ENCODE assay signal across 1 cellular context in the genomic region with DNA sequence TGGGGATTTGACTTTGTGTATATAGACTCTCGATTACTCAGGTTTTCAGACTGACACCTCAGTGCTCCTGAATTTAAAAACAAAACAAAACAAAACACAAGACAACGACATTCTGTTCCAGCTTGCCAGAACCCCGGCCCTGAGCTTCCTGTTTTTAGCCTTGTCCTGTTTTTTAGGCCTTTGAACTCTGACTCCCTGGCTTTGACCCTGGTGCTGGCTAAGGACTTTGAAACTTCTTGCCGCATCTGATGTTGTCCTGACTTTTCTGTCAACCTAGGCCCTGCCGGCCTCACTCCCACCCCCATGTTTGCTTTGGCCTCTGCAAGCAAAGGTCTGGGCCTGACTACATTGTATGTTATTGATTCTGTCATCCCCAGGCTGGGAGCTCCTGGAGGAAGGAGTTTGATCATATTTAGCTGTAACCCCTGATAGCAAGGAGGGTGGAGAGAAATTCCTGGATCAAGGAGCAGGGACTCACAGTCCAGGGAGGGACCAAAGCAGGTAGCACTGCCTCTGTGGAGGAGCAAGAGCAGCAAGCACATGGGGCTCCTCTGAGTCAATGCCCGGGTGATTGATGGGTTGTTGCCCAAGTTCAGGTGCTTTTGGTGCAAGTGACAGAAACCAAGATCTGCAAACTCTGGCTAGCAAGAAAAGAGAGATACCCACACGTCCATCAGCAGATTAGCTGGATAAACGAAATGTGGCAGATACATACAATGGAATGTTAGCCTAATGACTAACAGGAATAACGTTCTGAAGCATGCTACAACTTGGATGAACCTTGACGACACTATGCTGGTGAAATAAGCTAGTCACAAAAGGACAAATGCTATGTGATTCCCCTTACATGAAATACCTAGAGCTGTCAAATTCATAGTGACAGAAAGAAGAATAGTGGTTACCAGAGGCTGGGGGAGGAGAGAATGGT.
A peak's percentile ranks its signal among the peaks of the same experiment; 100 is the strongest.
TF ChIP-seq lines count a peak whose summit lies in the region.

No MANE protein-coding gene starts in this region.

TF ChIP-seq in HepG2, 621 proteins besides CTCF, POLR2A, EP300 and RAD21 (continued from another document and continues in another):
- TF ChIP-seq ZNF639 (CRISPR knock-in tag; conservative IDR thresholded peaks at IDR 0.05), result 0 out of 2 replicates have a peak, but pooled peaks have one; percentile 82
- TF ChIP-seq ELF4 (CRISPR knock-in tag; IDR thresholded peaks at IDR 0.05; ENCODE audit: borderline replicate concordance), result peak; percentile 67
- TF ChIP-seq ZSCAN22 (CRISPR knock-in tag; IDR thresholded peaks at IDR 0.05), result no peak
- TF ChIP-seq, protein P1, sequence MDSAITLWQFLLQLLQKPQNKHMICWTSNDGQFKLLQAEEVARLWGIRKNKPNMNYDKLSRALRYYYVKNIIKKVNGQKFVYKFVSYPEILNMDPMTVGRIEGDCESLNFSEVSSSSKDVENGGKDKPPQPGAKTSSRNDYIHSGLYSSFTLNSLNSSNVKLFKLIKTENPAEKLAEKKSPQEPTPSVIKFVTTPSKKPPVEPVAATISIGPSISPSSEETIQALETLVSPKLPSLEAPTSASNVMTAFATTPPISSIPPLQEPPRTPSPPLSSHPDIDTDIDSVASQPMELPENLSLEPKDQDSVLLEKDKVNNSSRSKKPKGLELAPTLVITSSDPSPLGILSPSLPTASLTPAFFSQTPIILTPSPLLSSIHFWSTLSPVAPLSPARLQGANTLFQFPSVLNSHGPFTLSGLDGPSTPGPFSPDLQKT (CRISPR knock-in tag; IDR thresholded peaks at IDR 0.05; ENCODE audit: borderline replicate concordance), result no peak
- 0 out of 2 replicates have a peak, but pooled peaks have one; percentile 24 for TF ChIP-seq MIER2 (CRISPR knock-in tag; IDR thresholded peaks at IDR 0.05)
- TF ChIP-seq ZNF878 (CRISPR knock-in tag; IDR thresholded peaks at IDR 0.05), result peak; percentile 82; the same call in 1 of the 2 replicates
- TF ChIP-seq ZHX1 (CRISPR knock-in tag; IDR thresholded peaks at IDR 0.05; ENCODE audit: low read depth), result 0 out of 2 replicates have a peak, but pooled peaks have one; percentile 58
- TF ChIP-seq KDM3A (CRISPR knock-in tag; IDR thresholded peaks at IDR 0.05; ENCODE audit: low read depth), result peak; percentile 76
- peak; percentile 23; the same call in 1 of the 2 replicates for TF ChIP-seq RBFOX2 (IDR thresholded peaks at IDR 0.05; ENCODE audit: low read depth, low read length)
- TF ChIP-seq DZIP1 (CRISPR knock-in tag; IDR thresholded peaks at IDR 0.05), result no peak
- TF ChIP-seq, protein P2, sequence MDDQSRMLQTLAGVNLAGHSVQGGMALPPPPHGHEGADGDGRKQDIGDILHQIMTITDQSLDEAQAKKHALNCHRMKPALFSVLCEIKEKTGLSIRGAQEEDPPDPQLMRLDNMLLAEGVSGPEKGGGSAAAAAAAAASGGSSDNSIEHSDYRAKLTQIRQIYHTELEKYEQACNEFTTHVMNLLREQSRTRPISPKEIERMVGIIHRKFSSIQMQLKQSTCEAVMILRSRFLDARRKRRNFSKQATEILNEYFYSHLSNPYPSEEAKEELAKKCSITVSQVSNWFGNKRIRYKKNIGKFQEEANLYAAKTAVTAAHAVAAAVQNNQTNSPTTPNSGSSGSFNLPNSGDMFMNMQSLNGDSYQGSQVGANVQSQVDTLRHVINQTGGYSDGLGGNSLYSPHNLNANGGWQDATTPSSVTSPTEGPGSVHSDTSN (CRISPR knock-in tag; IDR thresholded peaks at IDR 0.05; ENCODE audit: borderline replicate concordance), result no peak
- TF ChIP-seq, protein P3, sequence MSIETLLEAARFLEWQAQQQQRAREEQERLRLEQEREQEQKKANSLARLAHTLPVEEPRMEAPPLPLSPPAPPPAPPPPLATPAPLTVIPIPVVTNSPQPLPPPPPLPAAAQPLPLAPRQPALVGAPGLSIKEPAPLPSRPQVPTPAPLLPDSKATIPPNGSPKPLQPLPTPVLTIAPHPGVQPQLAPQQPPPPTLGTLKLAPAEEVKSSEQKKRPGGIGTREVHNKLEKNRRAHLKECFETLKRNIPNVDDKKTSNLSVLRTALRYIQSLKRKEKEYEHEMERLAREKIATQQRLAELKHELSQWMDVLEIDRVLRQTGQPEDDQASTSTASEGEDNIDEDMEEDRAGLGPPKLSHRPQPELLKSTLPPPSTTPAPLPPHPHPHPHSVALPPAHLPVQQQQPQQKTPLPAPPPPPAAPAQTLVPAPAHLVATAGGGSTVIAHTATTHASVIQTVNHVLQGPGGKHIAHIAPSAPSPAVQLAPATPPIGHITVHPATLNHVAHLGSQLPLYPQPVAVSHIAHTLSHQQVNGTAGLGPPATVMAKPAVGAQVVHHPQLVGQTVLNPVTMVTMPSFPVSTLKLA (IDR thresholded peaks at IDR 0.05), result no peak
- no peak for TF ChIP-seq MBD4 (IDR thresholded peaks at IDR 0.05; ENCODE audit: borderline replicate concordance, low read length)
- peak; percentile 75; the same call in 1 of the 2 replicates for TF ChIP-seq MAZ (IDR thresholded peaks at IDR 0.05; ENCODE audit: borderline replicate concordance, low read depth, low read length)
- peak; percentile 67 for TF ChIP-seq MAZ (CRISPR knock-in tag; IDR thresholded peaks at IDR 0.05; ENCODE audit: low read depth)
- TF ChIP-seq THAP11 (CRISPR knock-in tag; IDR thresholded peaks at IDR 0.05), result peak; percentile 78
- no peak for TF ChIP-seq U2AF2 (IDR thresholded peaks at IDR 0.05; ENCODE audit: low read depth, low read length)
- peak; percentile 69; the same call in 1 of the 2 replicates for TF ChIP-seq KMT2A (CRISPR knock-in tag; IDR thresholded peaks at IDR 0.05)
- no peak for TF ChIP-seq FIP1L1 (IDR thresholded peaks at IDR 0.05; ENCODE audit: borderline replicate concordance, insufficient read depth, low read depth, low read length)
- no peak for TF ChIP-seq ZFAT (CRISPR knock-in tag; conservative IDR thresholded peaks at IDR 0.05)
- TF ChIP-seq ZNF501 (CRISPR knock-in tag; IDR thresholded peaks at IDR 0.05), result peak; percentile 67
- TF ChIP-seq, protein P4, sequence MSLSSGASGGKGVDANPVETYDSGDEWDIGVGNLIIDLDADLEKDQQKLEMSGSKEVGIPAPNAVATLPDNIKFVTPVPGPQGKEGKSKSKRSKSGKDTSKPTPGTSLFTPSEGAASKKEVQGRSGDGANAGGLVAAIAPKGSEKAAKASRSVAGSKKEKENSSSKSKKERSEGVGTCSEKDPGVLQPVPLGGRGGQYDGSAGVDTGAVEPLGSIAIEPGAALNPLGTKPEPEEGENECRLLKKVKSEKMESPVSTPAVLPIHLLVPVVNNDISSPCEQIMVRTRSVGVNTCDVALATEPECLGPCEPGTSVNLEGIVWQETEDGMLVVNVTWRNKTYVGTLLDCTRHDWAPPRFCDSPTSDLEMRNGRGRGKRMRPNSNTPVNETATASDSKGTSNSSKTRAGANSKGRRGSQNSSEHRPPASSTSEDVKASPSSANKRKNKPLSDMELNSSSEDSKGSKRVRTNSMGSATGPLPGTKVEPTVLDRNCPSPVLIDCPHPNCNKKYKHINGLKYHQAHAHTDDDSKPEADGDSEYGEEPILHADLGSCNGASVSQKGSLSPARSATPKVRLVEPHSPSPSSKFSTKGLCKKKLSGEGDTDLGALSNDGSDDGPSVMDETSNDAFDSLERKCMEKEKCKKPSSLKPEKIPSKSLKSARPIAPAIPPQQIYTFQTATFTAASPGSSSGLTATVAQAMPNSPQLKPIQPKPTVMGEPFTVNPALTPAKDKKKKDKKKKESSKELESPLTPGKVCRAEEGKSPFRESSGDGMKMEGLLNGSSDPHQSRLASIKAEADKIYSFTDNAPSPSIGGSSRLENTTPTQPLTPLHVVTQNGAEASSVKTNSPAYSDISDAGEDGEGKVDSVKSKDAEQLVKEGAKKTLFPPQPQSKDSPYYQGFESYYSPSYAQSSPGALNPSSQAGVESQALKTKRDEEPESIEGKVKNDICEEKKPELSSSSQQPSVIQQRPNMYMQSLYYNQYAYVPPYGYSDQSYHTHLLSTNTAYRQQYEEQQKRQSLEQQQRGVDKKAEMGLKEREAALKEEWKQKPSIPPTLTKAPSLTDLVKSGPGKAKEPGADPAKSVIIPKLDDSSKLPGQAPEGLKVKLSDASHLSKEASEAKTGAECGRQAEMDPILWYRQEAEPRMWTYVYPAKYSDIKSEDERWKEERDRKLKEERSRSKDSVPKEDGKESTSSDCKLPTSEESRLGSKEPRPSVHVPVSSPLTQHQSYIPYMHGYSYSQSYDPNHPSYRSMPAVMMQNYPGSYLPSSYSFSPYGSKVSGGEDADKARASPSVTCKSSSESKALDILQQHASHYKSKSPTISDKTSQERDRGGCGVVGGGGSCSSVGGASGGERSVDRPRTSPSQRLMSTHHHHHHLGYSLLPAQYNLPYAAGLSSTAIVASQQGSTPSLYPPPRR (CRISPR knock-in tag; IDR thresholded peaks at IDR 0.05; ENCODE audit: borderline replicate concordance), result peak; percentile 96
- TF ChIP-seq, protein P5, sequence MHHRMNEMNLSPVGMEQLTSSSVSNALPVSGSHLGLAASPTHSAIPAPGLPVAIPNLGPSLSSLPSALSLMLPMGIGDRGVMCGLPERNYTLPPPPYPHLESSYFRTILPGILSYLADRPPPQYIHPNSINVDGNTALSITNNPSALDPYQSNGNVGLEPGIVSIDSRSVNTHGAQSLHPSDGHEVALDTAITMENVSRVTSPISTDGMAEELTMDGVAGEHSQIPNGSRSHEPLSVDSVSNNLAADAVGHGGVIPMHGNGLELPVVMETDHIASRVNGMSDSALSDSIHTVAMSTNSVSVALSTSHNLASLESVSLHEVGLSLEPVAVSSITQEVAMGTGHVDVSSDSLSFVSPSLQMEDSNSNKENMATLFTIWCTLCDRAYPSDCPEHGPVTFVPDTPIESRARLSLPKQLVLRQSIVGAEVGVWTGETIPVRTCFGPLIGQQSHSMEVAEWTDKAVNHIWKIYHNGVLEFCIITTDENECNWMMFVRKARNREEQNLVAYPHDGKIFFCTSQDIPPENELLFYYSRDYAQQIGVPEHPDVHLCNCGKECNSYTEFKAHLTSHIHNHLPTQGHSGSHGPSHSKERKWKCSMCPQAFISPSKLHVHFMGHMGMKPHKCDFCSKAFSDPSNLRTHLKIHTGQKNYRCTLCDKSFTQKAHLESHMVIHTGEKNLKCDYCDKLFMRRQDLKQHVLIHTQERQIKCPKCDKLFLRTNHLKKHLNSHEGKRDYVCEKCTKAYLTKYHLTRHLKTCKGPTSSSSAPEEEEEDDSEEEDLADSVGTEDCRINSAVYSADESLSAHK (CRISPR knock-in tag; IDR thresholded peaks at IDR 0.05; ENCODE audit: borderline replicate concordance), result no peak
- TF ChIP-seq ATM (IDR thresholded peaks at IDR 0.05; ENCODE audit: borderline replicate concordance), result no peak
- TF ChIP-seq, protein P6, sequence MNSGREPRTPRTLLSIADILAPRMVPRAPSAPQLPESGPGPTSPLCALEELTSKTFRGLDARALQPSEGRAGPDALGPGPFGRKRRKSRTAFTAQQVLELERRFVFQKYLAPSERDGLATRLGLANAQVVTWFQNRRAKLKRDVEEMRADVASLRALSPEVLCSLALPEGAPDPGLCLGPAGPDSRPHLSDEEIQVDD (CRISPR knock-in tag; IDR thresholded peaks at IDR 0.05; ENCODE audit: borderline replicate concordance), result no peak
- TF ChIP-seq FOXM1 (CRISPR knock-in tag; IDR thresholded peaks at IDR 0.05), result no peak
- peak; percentile 57; the same call in 1 of the 2 replicates for TF ChIP-seq ZNF678 (CRISPR knock-in tag; IDR thresholded peaks at IDR 0.05)
- no peak for TF ChIP-seq EED (CRISPR knock-in tag; IDR thresholded peaks at IDR 0.05)
- TF ChIP-seq REPIN1 (CRISPR knock-in tag; IDR thresholded peaks at IDR 0.05; ENCODE audit: borderline replicate concordance, low read depth), result peak; percentile 88; the same call in 1 of the 2 replicates
- TF ChIP-seq ZNF382 (CRISPR knock-in tag; IDR thresholded peaks at IDR 0.05; ENCODE audit: borderline replicate concordance), result no peak
- TF ChIP-seq ZFP37 (CRISPR knock-in tag; IDR thresholded peaks at IDR 0.05; ENCODE audit: borderline replicate concordance), result no peak
- TF ChIP-seq ZNF235 (CRISPR knock-in tag; IDR thresholded peaks at IDR 0.05; ENCODE audit: borderline replicate concordance), result no peak
